9 cellular contexts compared by ENCODE assay signal in genomic region chr5:42951847-42952411, GRCh38.
DNase-seq lines count a peak whose midpoint lies in the region; ATAC-seq, FAIRE-seq and TF ChIP-seq lines count a peak whose summit lies in the region.
"Had no signal": no experiment of that assay in that cellular context is flagged by ENCODE, and none has a peak within 500 bp of the region (broad histone marks: within the 10 kb centered on the region; RNA-seq: fewer than 3 reads in every experiment).

No MANE protein-coding gene starts in this region.

- TF ChIP-seq CTCF in liver (IDR thresholded peaks at IDR 0.05; ENCODE audit: low read depth, low read length, missing input control): no peak
- no peak for TF ChIP-seq CTCF in HepG2 (CRISPR knock-in tag; IDR thresholded peaks at IDR 0.05)
- TF ChIP-seq CTCF in neutrophil (IDR thresholded peaks at IDR 0.05): no peak
- no peak for TF ChIP-seq CTCF in upper lobe of right lung (IDR thresholded peaks at IDR 0.05)

- TF ChIP-seq RAD21 in liver (IDR thresholded peaks at IDR 0.05) (no peak), HepG2 (CRISPR knock-in tag; IDR thresholded peaks at IDR 0.05) (no peak)

- H3K9ac ChIP-seq in liver (ENCODE audit: low read depth in 1 of 2, low read length in 2 of 2) (no peak overlapping the region), HepG2 (ENCODE audit: insufficient read depth, low read depth, low read length) (no peak overlapping the region)

- TF ChIP-seq EP300 in HepG2 (IDR thresholded peaks at IDR 0.05; ENCODE audit: low read depth in 2 of 2, low read length in 2 of 2): no peak
- no peak for TF ChIP-seq EP300 in HepG2 (CRISPR knock-in tag; IDR thresholded peaks at IDR 0.05; ENCODE audit: borderline replicate concordance)

- no peak for ATAC-seq in HepG2
- ATAC-seq in HG03175 (IDR thresholded peaks at IDR 0.05; ENCODE audit: unreplicated experiment): peak; percentile 21
- ATAC-seq in upper lobe of right lung: peak; percentile 21

- POLR2A ChIA-PET in HepG2 (lab: Yijun Ruan, JAX): no interaction called here

- DNase-seq in HepG2 (ENCODE audit: low spot score): no peak
- DNase-seq in activated CD4-positive, CD25-positive, alpha-beta regulatory T cell treated with anti-CD3 and anti-CD28 coated beads, Interleukin-2, amount 50 U/mL, for 72 hours: peak; percentile 63
- peak; percentile 60 for DNase-seq in dermis blood vessel endothelial cell
- no peak for DNase-seq in upper lobe of right lung
- DNase-seq in AML-193 (lab: John Stamatoyannopoulos, UW): no peak

- H2AFZ ChIP-seq in HepG2 (ENCODE audit: low read length): no peak overlapping the region

- H3K27me3 ChIP-seq in liver (ENCODE audit: control insufficient read depth in 4 of 4, insufficient read depth in 4 of 4, low read length in 3 of 4) (peaks cover 3 to 19% (median 6%) of the 10 kb centered on the region in 4 donors), HepG2 (ENCODE audit: control insufficient read depth in 1 of 2, insufficient read depth in 2 of 2, low read length in 2 of 2) (peaks cover 3 to 7% of the 10 kb centered on the region in 2 experiments; a peak in 3 of 5 replicates), neutrophil (peaks cover 29% of the 10 kb centered on the region), upper lobe of right lung (peaks cover 80% of the 10 kb centered on the region)

- no peak for TF ChIP-seq POLR2A in HepG2 (IDR thresholded peaks at IDR 0.05; ENCODE audit: insufficient read depth in 1 of 2, low read depth in 2 of 2, low read length in 2 of 2)

- peak overlapping the region; percentile 84 to 90 for H3K27ac ChIP-seq in liver (ENCODE audit: low read depth in 1 of 2, low read length in 2 of 2)
- H3K27ac ChIP-seq in HepG2 (ENCODE audit: extremely low read length, insufficient read depth, low read length): no peak overlapping the region
- peak overlapping the region; percentile 90 for H3K27ac ChIP-seq in neutrophil
- H3K27ac ChIP-seq in upper lobe of right lung: peak overlapping the region; percentile 91

- H3K4me2 ChIP-seq in HepG2 (ENCODE audit: low read depth, low read length): no peak overlapping the region

- in situ Hi-C loops in HepG2 (cut with HindIII; ENCODE audit: extremely low pct_ligation_motif_present, low pct_unique_long_range_greater_than_20kb): no loop called here

- no peaks in the 10 kb centered on the region for H3K36me3 ChIP-seq in liver (ENCODE audit: control insufficient read depth in 4 of 4, insufficient read depth in 3 of 4, low read depth in 1 of 4, low read length in 3 of 4)
- no peaks in the 10 kb centered on the region for H3K36me3 ChIP-seq in HepG2 (replicated peaks in 1 of 2; ENCODE audit: control insufficient read depth in 1 of 2, insufficient read depth in 2 of 2, low read length in 2 of 2)
- H3K36me3 ChIP-seq in neutrophil: no peaks in the 10 kb centered on the region
- no peaks in the 10 kb centered on the region for H3K36me3 ChIP-seq in upper lobe of right lung

- CTCF ChIA-PET in HepG2 (lab: Yijun Ruan, JAX; ENCODE audit: low intra/inter-chr PET ratio, low total read pairs): no interaction called here

- peaks cover 0 to 26% (median 2%) of the 10 kb centered on the region in 4 donors for H3K9me3 ChIP-seq in liver (ENCODE audit: control insufficient read depth in 4 of 4, low read length in 3 of 4)
- H3K9me3 ChIP-seq in HepG2 (ENCODE audit: low read length): no peaks in the 10 kb centered on the region
- no peaks in the 10 kb centered on the region for H3K9me3 ChIP-seq in neutrophil
- H3K9me3 ChIP-seq in upper lobe of right lung: no peaks in the 10 kb centered on the region

- intact Hi-C loops in HepG2 (cut with micrococcal nuclease; ENCODE audit: unreplicated experiment): no loop called here
- intact Hi-C loops in upper lobe of right lung (cut with DNase I): loop anchor here (5.0 kb wide), 1 partner anchor 35 kb away; no protein-coding TSS in a partner anchor

- peak overlapping the region; percentile 15 to 43 (median 26) for H3K4me3 ChIP-seq in liver (ENCODE audit: low read depth in 1 of 3, low read length in 3 of 3)
- H3K4me3 ChIP-seq in HepG2 (replicated peaks in 1 of 3; ENCODE audit: insufficient read depth in 1 of 3, low read depth in 2 of 3, low read length in 3 of 3): no peak overlapping the region
- H3K4me3 ChIP-seq in neutrophil (ENCODE audit: low read depth in 1 of 2, low read length in 1 of 2): peak overlapping the region; percentile 74 to 82
- H3K4me3 ChIP-seq in upper lobe of right lung: peak overlapping the region; percentile 56

- FAIRE-seq in HepG2 (lab: Jason Lieb, UNC): no peak
- FAIRE-seq: G401.6 had no signal

- no peaks in the 10 kb centered on the region for H3K79me2 ChIP-seq in HepG2 (ENCODE audit: insufficient read depth, low read length)

- WGBS in liver: 6% methylated on average over 37 of the region's 37 CpGs
- WGBS in HepG2 (ENCODE audit: low lambda C conversion rate): 83% methylated on average over 37 of the region's 37 CpGs

- H3K4me1 ChIP-seq in liver (ENCODE audit: control insufficient read depth in 4 of 4, insufficient read depth in 4 of 4, low read length in 3 of 4) (peaks cover 0 to 10% (median 3%) of the 10 kb centered on the region in 4 donors), HepG2 (ENCODE audit: insufficient read depth, low read length) (no peaks in the 10 kb centered on the region), neutrophil (ENCODE audit: control insufficient read depth in 1 of 2, insufficient read depth in 1 of 2, low read depth in 1 of 2, low read length in 1 of 2) (peaks cover 32 to 37% of the 10 kb centered on the region in 2 experiments), upper lobe of right lung (peaks cover 17% of the 10 kb centered on the region)

- no TSS peak for BruUV-seq in HepG2 (replicated peaks; lab: Mats Ljungman, UMichigan)

- H4K20me1 ChIP-seq in HepG2 (ENCODE audit: insufficient read depth, low read length): no peaks in the 10 kb centered on the region

TF ChIP-seq in liver, 16 proteins besides CTCF, POLR2A, EP300 and RAD21 (continues in another document):
- TF ChIP-seq ATF3 (IDR thresholded peaks at IDR 0.05) (no peak), RXRA (IDR thresholded peaks at IDR 0.05) (no peak), HNF4G (IDR thresholded peaks at IDR 0.05) (no peak), TAF1 (conservative IDR thresholded peaks at IDR 0.05) (no peak), MAX (IDR thresholded peaks at IDR 0.05) (no peak), YY1 (IDR thresholded peaks at IDR 0.05) (no peak), GABPA (IDR thresholded peaks at IDR 0.05 in 1 of 2, conservative IDR thresholded peaks at IDR 0.05 in 1 of 2) (no peak), ZBTB33 (IDR thresholded peaks at IDR 0.05) (no peak), EGR1 (IDR thresholded peaks at IDR 0.05; ENCODE audit: low read depth in 2 of 2) (no peak)

TF ChIP-seq in HepG2, 621 proteins besides CTCF, POLR2A, EP300 and RAD21:
- TF ChIP-seq NFYC (CRISPR knock-in tag; IDR thresholded peaks at IDR 0.05): no peak
- TF ChIP-seq CEBPG (CRISPR knock-in tag; IDR thresholded peaks at IDR 0.05): no peak
- no peak for TF ChIP-seq ZNF891 (CRISPR knock-in tag; IDR thresholded peaks at IDR 0.05)
- no peak for TF ChIP-seq FLYWCH1 (CRISPR knock-in tag; IDR thresholded peaks at IDR 0.05)
- TF ChIP-seq AHR (CRISPR knock-in tag; IDR thresholded peaks at IDR 0.05): no peak
- TF ChIP-seq, protein P1, sequence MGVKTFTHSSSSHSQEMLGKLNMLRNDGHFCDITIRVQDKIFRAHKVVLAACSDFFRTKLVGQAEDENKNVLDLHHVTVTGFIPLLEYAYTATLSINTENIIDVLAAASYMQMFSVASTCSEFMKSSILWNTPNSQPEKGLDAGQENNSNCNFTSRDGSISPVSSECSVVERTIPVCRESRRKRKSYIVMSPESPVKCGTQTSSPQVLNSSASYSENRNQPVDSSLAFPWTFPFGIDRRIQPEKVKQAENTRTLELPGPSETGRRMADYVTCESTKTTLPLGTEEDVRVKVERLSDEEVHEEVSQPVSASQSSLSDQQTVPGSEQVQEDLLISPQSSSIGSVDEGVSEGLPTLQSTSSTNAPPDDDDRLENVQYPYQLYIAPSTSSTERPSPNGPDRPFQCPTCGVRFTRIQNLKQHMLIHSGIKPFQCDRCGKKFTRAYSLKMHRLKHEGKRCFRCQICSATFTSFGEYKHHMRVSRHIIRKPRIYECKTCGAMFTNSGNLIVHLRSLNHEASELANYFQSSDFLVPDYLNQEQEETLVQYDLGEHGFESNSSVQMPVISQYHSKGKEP (CRISPR knock-in tag; IDR thresholded peaks at IDR 0.05): no peak
- no peak for TF ChIP-seq SSRP1 (CRISPR knock-in tag; IDR thresholded peaks at IDR 0.05)
- TF ChIP-seq, protein P2, sequence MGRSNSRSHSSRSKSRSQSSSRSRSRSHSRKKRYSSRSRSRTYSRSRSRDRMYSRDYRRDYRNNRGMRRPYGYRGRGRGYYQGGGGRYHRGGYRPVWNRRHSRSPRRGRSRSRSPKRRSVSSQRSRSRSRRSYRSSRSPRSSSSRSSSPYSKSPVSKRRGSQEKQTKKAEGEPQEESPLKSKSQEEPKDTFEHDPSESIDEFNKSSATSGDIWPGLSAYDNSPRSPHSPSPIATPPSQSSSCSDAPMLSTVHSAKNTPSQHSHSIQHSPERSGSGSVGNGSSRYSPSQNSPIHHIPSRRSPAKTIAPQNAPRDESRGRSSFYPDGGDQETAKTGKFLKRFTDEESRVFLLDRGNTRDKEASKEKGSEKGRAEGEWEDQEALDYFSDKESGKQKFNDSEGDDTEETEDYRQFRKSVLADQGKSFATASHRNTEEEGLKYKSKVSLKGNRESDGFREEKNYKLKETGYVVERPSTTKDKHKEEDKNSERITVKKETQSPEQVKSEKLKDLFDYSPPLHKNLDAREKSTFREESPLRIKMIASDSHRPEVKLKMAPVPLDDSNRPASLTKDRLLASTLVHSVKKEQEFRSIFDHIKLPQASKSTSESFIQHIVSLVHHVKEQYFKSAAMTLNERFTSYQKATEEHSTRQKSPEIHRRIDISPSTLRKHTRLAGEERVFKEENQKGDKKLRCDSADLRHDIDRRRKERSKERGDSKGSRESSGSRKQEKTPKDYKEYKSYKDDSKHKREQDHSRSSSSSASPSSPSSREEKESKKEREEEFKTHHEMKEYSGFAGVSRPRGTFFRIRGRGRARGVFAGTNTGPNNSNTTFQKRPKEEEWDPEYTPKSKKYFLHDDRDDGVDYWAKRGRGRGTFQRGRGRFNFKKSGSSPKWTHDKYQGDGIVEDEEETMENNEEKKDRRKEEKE (IDR thresholded peaks at IDR 0.05): no peak
- no peak for TF ChIP-seq JUNB (CRISPR knock-in tag; IDR thresholded peaks at IDR 0.05; ENCODE audit: borderline replicate concordance)
- TF ChIP-seq ZNF451 (CRISPR knock-in tag; IDR thresholded peaks at IDR 0.05): no peak
- no peak for TF ChIP-seq RORA (CRISPR knock-in tag; IDR thresholded peaks at IDR 0.05)
- TF ChIP-seq SOX6 (IDR thresholded peaks at IDR 0.05): no peak
- TF ChIP-seq SOX6 (CRISPR knock-in tag; IDR thresholded peaks at IDR 0.05): no peak
- no peak for TF ChIP-seq XRCC5 (optimal IDR thresholded peaks at IDR 0.05; ENCODE audit: low read length)

Comparison
In these comparisons a context has a peak if more than half of its experiments do, and no peak if none do; other contexts are left out.
1. H3K4me3 ChIP-seq: peak in liver (3 of 3), neutrophil (2 of 2) and upper lobe of right lung (single experiment); none in HepG2 (0 of 3).
2. DNase-seq: peak in activated CD4-positive, CD25-positive, alpha-beta regulatory T cell treated with anti-CD3 and anti-CD28 coated beads, Interleukin-2, amount 50 U/mL, for 72 hours (single experiment) and dermis blood vessel endothelial cell (single experiment); none in HepG2 (single experiment), upper lobe of right lung (single experiment) and AML-193 (0 of 2).